ENCODE assay signal across 8 cellular contexts in genomic region chr17:38257013-38257621, GRCh38. TPM values are rescaled to one million over a fixed set of nuclear protein-coding genes. Genes with fewer than 3 reads are reported as not detected.
DNase-seq lines count a peak whose midpoint lies in the region; ATAC-seq and TF ChIP-seq lines count a peak whose summit lies in the region.
"Not testable (repeated sequence)": the region's sequence is repeated elsewhere in the genome, so short reads cannot be mapped to it uniquely, and the experiment has no call there.

No MANE protein-coding gene starts in this region.

- not testable (repeated sequence) for TF ChIP-seq CTCF in CD8-positive, alpha-beta T cell (IDR thresholded peaks at IDR 0.05); GM20000 (IDR thresholded peaks at IDR 0.05; ENCODE audit: extremely low read depth, missing control alignments)

- not testable (repeated sequence) for H3K27me3 ChIP-seq in CD8-positive, alpha-beta T cell (ENCODE audit: insufficient read depth, low read length)

- H3K27ac Mint-ChIP-seq in CD8-positive, alpha-beta T cell = not testable (repeated sequence)

- peak overlapping the region; percentile 63 for H3K4me3 Mint-ChIP-seq in CD8-positive, alpha-beta T cell

- ATAC-seq in CD8-positive, alpha-beta T cell = peak; percentile 86

- DNase-seq in CD8-positive, alpha-beta T cell = peak; percentile 61 to 91 (median 83)
- DNase-seq in GM20000 (ENCODE audit: low spot score) = peak; percentile 92
- DNase-seq in HPDE6-E6E7 (ENCODE audit: extremely low spot score) = peak; percentile 44
- peak; percentile 59 to 72 for DNase-seq in NOMO-1 (lab: John Stamatoyannopoulos, UW; ENCODE audit: unreplicated experiment in 2 of 2)
- peak; percentile 71 to 82 for DNase-seq in activated CD8-positive, alpha-beta memory T cell treated with anti-CD3 and anti-CD28 coated beads for 4 hours (ENCODE audit: low read depth in 2 of 2)
- DNase-seq in effector CD8-positive, alpha-beta T cell (lab: John Stamatoyannopoulos, UW) = peak; percentile 75
- peak; percentile 80 for DNase-seq in medulla oblongata (ENCODE audit: extremely low spot score)
- peak; percentile 52 to 84 (median 76) for DNase-seq in stimulated activated CD4-positive, alpha-beta T cell treated with anti-CD3 and anti-CD28 coated beads, TNF-alpha, amount 100 ng/mL, for 4 hours (ENCODE audit: low read depth in 3 of 3)

- not testable (repeated sequence) for H3K9me3 Mint-ChIP-seq in CD8-positive, alpha-beta T cell

- POLR2A ChIA-PET in CD8-positive, alpha-beta T cell (lab: Charles Lee) = not testable (repeated sequence)

- peak overlapping the region; percentile 37 for H3K27ac ChIP-seq in CD8-positive, alpha-beta T cell (ENCODE audit: low read depth, low read length)

- not testable (repeated sequence) for H3K36me3 Mint-ChIP-seq in CD8-positive, alpha-beta T cell

- H3K36me3 ChIP-seq in CD8-positive, alpha-beta T cell (ENCODE audit: insufficient read depth, low read length) = not testable (repeated sequence)

- H3K4me3 ChIP-seq in CD8-positive, alpha-beta T cell (ENCODE audit: low read depth, low read length) = peak overlapping the region; percentile 48

- H3K4me1 Mint-ChIP-seq in CD8-positive, alpha-beta T cell (ENCODE audit: low read depth) = peaks cover 12% of the 10 kb centered on the region

- CTCF ChIA-PET in CD8-positive, alpha-beta T cell (lab: Charles Lee) = not testable (repeated sequence)

- not testable (repeated sequence) for H3K27me3 Mint-ChIP-seq in CD8-positive, alpha-beta T cell (ENCODE audit: low read depth)

- intact Hi-C loops in CD8-positive, alpha-beta T cell (cut with DNase I, micrococcal nuclease) = not testable (repeated sequence)

- not testable (repeated sequence) for H3K9me3 ChIP-seq in CD8-positive, alpha-beta T cell (ENCODE audit: low read length)

- H3K4me1 ChIP-seq in CD8-positive, alpha-beta T cell (ENCODE audit: insufficient read depth, low read length) = not testable (repeated sequence)

RNA-seq across cellular contexts. Expression of gene MRPL45, which starts 39.9 kb away (rescaled TPM):
- 10 to 100 TPM; 15.4 TPM for total RNA-seq in CD8-positive, alpha-beta T cell

Comparison
In these comparisons a context has a peak if more than half of its experiments do, and no peak if none do; other contexts are left out.
1. Peak in every context shown above with its lines: DNase-seq, ATAC-seq, H3K4me3 ChIP-seq and H3K27ac ChIP-seq.